In the genomic region with DNA sequence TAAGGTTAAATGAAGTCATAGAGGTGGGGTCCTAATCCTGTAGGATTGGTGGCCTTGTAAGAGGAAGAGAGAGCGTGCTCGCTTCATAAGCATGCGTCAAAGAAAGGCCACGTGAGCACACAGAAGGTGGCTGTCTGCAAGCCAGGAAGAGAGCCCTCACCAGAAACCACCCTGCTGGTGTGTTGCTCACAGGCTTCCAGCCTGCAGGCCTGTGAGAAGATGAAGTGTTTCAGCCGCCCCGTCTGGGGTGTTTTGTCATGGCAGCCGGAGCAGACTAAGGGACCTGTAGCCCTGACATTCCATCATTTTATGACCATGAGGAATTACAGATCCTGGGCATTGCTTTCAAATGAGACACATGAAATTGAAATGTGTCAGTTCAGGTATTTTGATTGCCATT, we compare ENCODE assay signal across 19 cellular contexts.
"Had no signal": no experiment of that assay in that cellular context is flagged by ENCODE, and none has a peak within 500 bp of the region (broad histone marks: within the 10 kb centered on the region; RNA-seq: fewer than 3 reads in every experiment).

No MANE protein-coding gene starts in this region.

- H3K4me3 Mint-ChIP-seq: activated naive CD8-positive, alpha-beta T cell treated with anti-CD3 and anti-CD28 coated beads, Interleukin-2, amount 10 ng/mL, durations not matched to agents 7 days and 5 days; stimulated activated naive CD8-positive, alpha-beta T cell treated with anti-CD3 and anti-CD28 coated beads, Interleukin-15, amount 100 ng/mL, for 72 hours; T-cell had no signal

- ATAC-seq: activated CD4-positive, CD25-positive, alpha-beta regulatory T cell treated with anti-CD3 and anti-CD28 coated beads, Interleukin-2, amount 50 U/mL, for 24 hours; SK-N-SH treated with all-trans-retinoic acid at 6 μM for 48 hours; stimulated activated naive CD8-positive, alpha-beta T cell treated with anti-CD3 and anti-CD28 coated beads, Interleukin-15, amount 100 ng/mL, for 72 hours; T-cell; upper lobe of right lung had no signal

- H3K27ac ChIP-seq: prostate gland, right atrium auricular region, upper lobe of right lung had no signal

- H3K27me3 Mint-ChIP-seq: activated naive CD8-positive, alpha-beta T cell treated with anti-CD3 and anti-CD28 coated beads, Interleukin-2, amount 10 ng/mL, durations not matched to agents 7 days and 5 days; stimulated activated naive CD8-positive, alpha-beta T cell treated with anti-CD3 and anti-CD28 coated beads, Interleukin-15, amount 100 ng/mL, for 72 hours; T-cell had no signal

- DNase-seq: activated CD8-positive, alpha-beta memory T cell treated with anti-CD3 and anti-CD28 coated beads for 24 hours; activated CD8-positive, alpha-beta memory T cell treated with anti-CD3 and anti-CD28 coated beads, Interleukin-2, amount 50 U/mL, for 48 hours; activated effector memory CD4-positive, alpha-beta T cell treated with Interleukin-2 at 50 U/mL for 16 hours; activated naive CD8-positive, alpha-beta T cell treated with anti-CD3 and anti-CD28 coated beads, Interleukin-2, amount 10 ng/mL, durations not matched to agents 7 days and 5 days; activated T-cell treated with anti-CD3 and anti-CD28 coated beads, Interleukin-2, amount 50 U/mL, for 48 hours; amygdala; central memory CD4-positive, alpha-beta T cell; head of caudate nucleus; mammary epithelial cell; stimulated activated naive CD8-positive, alpha-beta T cell treated with anti-CD3 and anti-CD28 coated beads, Interleukin-15, amount 100 ng/mL, for 72 hours; T-cell; T-helper 9 cell; upper lobe of right lung had no signal

- H3K27ac Mint-ChIP-seq: activated naive CD8-positive, alpha-beta T cell treated with anti-CD3 and anti-CD28 coated beads, Interleukin-2, amount 10 ng/mL, durations not matched to agents 7 days and 5 days; T-cell had no signal

- H3K4me3 ChIP-seq: prostate gland, right atrium auricular region, upper lobe of right lung had no signal

- H3K27me3 ChIP-seq: right atrium auricular region, upper lobe of right lung had no signal

- H3K9me3 ChIP-seq: prostate gland, right atrium auricular region, upper lobe of right lung had no signal

- FAIRE-seq: colon, frontal cortex had no signal

- H3K9me3 Mint-ChIP-seq: activated naive CD8-positive, alpha-beta T cell treated with anti-CD3 and anti-CD28 coated beads, Interleukin-2, amount 10 ng/mL, durations not matched to agents 7 days and 5 days; stimulated activated naive CD8-positive, alpha-beta T cell treated with anti-CD3 and anti-CD28 coated beads, Interleukin-15, amount 100 ng/mL, for 72 hours; T-cell had no signal
